Comparison of ENCODE assay signal across 10 cellular contexts in the genomic region with DNA sequence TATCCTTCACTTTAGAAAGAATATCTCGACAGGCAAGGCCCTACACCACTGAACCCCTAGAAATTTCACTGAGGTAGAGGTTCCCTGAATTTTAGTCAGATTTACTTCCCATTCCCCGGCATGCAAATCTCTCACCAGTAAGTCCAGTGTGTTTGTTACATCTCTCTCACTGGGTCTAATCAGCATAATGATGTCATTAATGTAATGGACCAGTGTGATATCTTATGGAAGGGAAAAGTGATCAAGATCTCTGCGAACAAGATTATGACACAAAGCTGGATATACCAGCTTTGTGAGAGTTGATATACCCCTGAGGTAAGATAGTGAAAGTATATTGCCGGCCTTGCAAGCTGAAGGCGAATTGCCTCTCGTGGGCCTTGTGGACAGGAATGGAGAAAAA. TPM values are rescaled to one million over a fixed set of nuclear protein-coding genes. Genes with fewer than 3 reads are reported as not detected.
"Had no signal": no experiment of that assay in that cellular context is flagged by ENCODE, and none has a peak within 500 bp of the region (broad histone marks: within the 10 kb centered on the region; RNA-seq: fewer than 3 reads in every experiment).

No MANE protein-coding gene starts in this region.

- H3K4me2 ChIP-seq: KMS-11 had no signal

- H3K9ac ChIP-seq: KMS-11 had no signal

- H3K9me3 ChIP-seq: HAP-1 had no signal

- H3K36me3 ChIP-seq: HAP-1 had no signal

- H3K4me1 ChIP-seq: HAP-1 had no signal

- DNase-seq: GOT3, H7, IMR-90, KBM-7 had no signal

- ATAC-seq: HCT116 had no signal

- H3K4me3 ChIP-seq: HAP-1 had no signal

- H3K27ac ChIP-seq: HL-60, KMS-11 had no signal

RNA-seq across cellular contexts. Expression of a gene that starts 7.9 kb away (rescaled TPM):
- total RNA-seq: H4, H7, HT1080, IMR-90 had no signal
- polyA plus RNA-seq: IMR-90 had no signal
